In genomic region chr6:63803371-63803770, GRCh38 we compare ENCODE assay signal across 15 cellular contexts.
"Had no signal": no experiment of that assay in that cellular context is flagged by ENCODE, and none has a peak within 500 bp of the region (broad histone marks: within the 10 kb centered on the region; RNA-seq: fewer than 3 reads in every experiment).

No MANE protein-coding gene starts in this region.

- ATAC-seq: effector memory CD8-positive, alpha-beta T cell; natural killer cell treated with Interleukin-12 subunit alpha and Interleukin-12 subunit beta and Interleukin-15 and Interleukin-18, amount 100 ng/mL, for 72 hours had no signal

- H3K36me3 ChIP-seq: cardiac muscle cell, left ventricle myocardium inferior, vagina, WERI-Rb-1 had no signal

- H3K9me3 ChIP-seq: left ventricle myocardium inferior, vagina had no signal

- H3K27me3 ChIP-seq: cardiac muscle cell, vagina had no signal

- DNase-seq: activated CD4-positive, alpha-beta T cell treated with anti-CD3 and anti-CD28 coated beads for 1 hour; activated CD4-positive, alpha-beta T cell treated with anti-CD3 and anti-CD28 coated beads, Interleukin-2, amount 50 U/mL, for 4 hours; activated naive CD8-positive, alpha-beta T cell treated with anti-CD3 and anti-CD28 coated beads for 36 hours; amniotic stem cell; effector memory CD8-positive, alpha-beta T cell; kidney; left ventricle myocardium inferior; retina; stimulated activated CD4-positive, alpha-beta T cell treated with anti-CD3 and anti-CD28 coated beads, Interleukin-12 subunit alpha, Interleukin-12 subunit beta, amount 100 ng/mL, for 4 hours; stimulated activated CD4-positive, alpha-beta T cell treated with anti-CD3 and anti-CD28 coated beads, Interleukin-1b, Interleukin-23, amount 100 ng/mL, for 48 hours; stimulated activated naive CD4-positive, alpha-beta T cell treated with Interleukin-2 at 50 U/mL for 16 hours; WERI-Rb-1 had no signal

- H3K4me3 ChIP-seq: cardiac muscle cell, left ventricle myocardium inferior, vagina had no signal

- H3K27ac ChIP-seq: cardiac muscle cell, left ventricle myocardium inferior, vagina, WERI-Rb-1 had no signal
